28 cellular contexts compared by ENCODE assay signal in genomic region chr3:157753753-157754152, GRCh38.
"Had no signal": no experiment of that assay in that cellular context is flagged by ENCODE, and none has a peak within 500 bp of the region (broad histone marks: within the 10 kb centered on the region; RNA-seq: fewer than 3 reads in every experiment).

No MANE protein-coding gene starts in this region.

- DNase-seq: activated CD4-positive, alpha-beta memory T cell treated with anti-CD3 and anti-CD28 coated beads, Interleukin-2, amount 10 ng/mL, durations not matched to agents 7 days and 5 days; activated CD4-positive, alpha-beta T cell treated with anti-CD3 and anti-CD28 coated beads for 36 hours; activated CD4-positive, alpha-beta T cell treated with anti-CD3 and anti-CD28 coated beads, Interleukin-2, amount 50 U/mL, for 1 hour; activated CD4-positive, CD25-positive, alpha-beta regulatory T cell; activated gamma-delta T cell; activated naive CD4-positive, alpha-beta T cell treated with anti-CD3 and anti-CD28 coated beads for 36 hours; activated T-cell treated with anti-CD3 and anti-CD28 coated beads for 4 hours; activated T-cell treated with anti-CD3 and anti-CD28 coated beads, Interleukin-2, amount 50 U/mL, for 48 hours; amygdala; IMR-90; KBM-7; NCI-H1048; NCI-H146; NCI-H187 treated with DMSO at 0.1 percent for 48 hours; NCI-H2081 treated with DMSO at 0.1 percent for 48 hours; NCI-H345; NCI-H510A; NCI-H526 treated with DMSO at 0.1 percent for 48 hours; OCI-M1; RPMI8226; T-cell; T-helper 2 cell had no signal

- H3K4me3 Mint-ChIP-seq: activated CD4-positive, alpha-beta memory T cell treated with anti-CD3 and anti-CD28 coated beads, Interleukin-2, amount 10 ng/mL, durations not matched to agents 7 days and 5 days; activated CD4-positive, alpha-beta T cell treated with anti-CD3 and anti-CD28 coated beads for 36 hours; activated naive CD4-positive, alpha-beta T cell treated with anti-CD3 and anti-CD28 coated beads for 36 hours; activated naive CD8-positive, alpha-beta T cell; activated T-helper 17 cell treated with anti-CD3 and anti-CD28 coated beads, Interleukin-2, amount 50 U/mL, for 72 hours; T-cell had no signal

- H3K27ac ChIP-seq: SK-N-MC, VCaP had no signal

- H3K9me3 Mint-ChIP-seq: activated CD4-positive, alpha-beta memory T cell treated with anti-CD3 and anti-CD28 coated beads, Interleukin-2, amount 10 ng/mL, durations not matched to agents 7 days and 5 days; activated naive CD4-positive, alpha-beta T cell treated with anti-CD3 and anti-CD28 coated beads for 36 hours; activated T-helper 17 cell treated with anti-CD3 and anti-CD28 coated beads, Interleukin-2, amount 50 U/mL, for 72 hours had no signal

- H3K27me3 Mint-ChIP-seq: activated CD4-positive, alpha-beta memory T cell treated with anti-CD3 and anti-CD28 coated beads, Interleukin-2, amount 10 ng/mL, durations not matched to agents 7 days and 5 days; activated CD4-positive, alpha-beta T cell treated with anti-CD3 and anti-CD28 coated beads for 36 hours; activated naive CD8-positive, alpha-beta T cell; activated T-helper 17 cell treated with anti-CD3 and anti-CD28 coated beads, Interleukin-2, amount 50 U/mL, for 72 hours had no signal

- ATAC-seq: activated CD4-positive, alpha-beta T cell treated with anti-CD3 and anti-CD28 coated beads for 36 hours; activated T-helper 17 cell treated with anti-CD3 and anti-CD28 coated beads, Interleukin-2, amount 50 U/mL, for 72 hours; Panc1; Right ventricle myocardium inferior; T-cell had no signal

- H3K4me3 ChIP-seq: SK-N-MC had no signal

- H3K27ac Mint-ChIP-seq: activated CD4-positive, alpha-beta memory T cell treated with anti-CD3 and anti-CD28 coated beads, Interleukin-2, amount 10 ng/mL, durations not matched to agents 7 days and 5 days; activated CD4-positive, alpha-beta T cell treated with anti-CD3 and anti-CD28 coated beads for 36 hours; activated naive CD4-positive, alpha-beta T cell treated with anti-CD3 and anti-CD28 coated beads for 36 hours; activated naive CD8-positive, alpha-beta T cell; activated T-helper 17 cell treated with anti-CD3 and anti-CD28 coated beads, Interleukin-2, amount 50 U/mL, for 72 hours; T-cell had no signal

- H3K36me3 Mint-ChIP-seq: activated naive CD8-positive, alpha-beta T cell; T-cell had no signal

- H3K4me1 Mint-ChIP-seq: activated CD4-positive, alpha-beta memory T cell treated with anti-CD3 and anti-CD28 coated beads, Interleukin-2, amount 10 ng/mL, durations not matched to agents 7 days and 5 days; activated CD4-positive, alpha-beta T cell treated with anti-CD3 and anti-CD28 coated beads for 36 hours; activated T-helper 17 cell treated with anti-CD3 and anti-CD28 coated beads, Interleukin-2, amount 50 U/mL, for 72 hours; T-cell had no signal
